Comparison of ENCODE assay signal across 1 cellular context in genomic region chr3:11481561-11481960, GRCh38.
TF ChIP-seq lines count a peak whose summit lies in the region.

No MANE protein-coding gene starts in this region.

TF ChIP-seq in WTC11, 78 proteins besides CTCF, POLR2A, EP300 and RAD21 (continued from another document):
- TF ChIP-seq ERG (CRISPR knock-in tag; IDR thresholded peaks at IDR 0.05) (no peak), ZSCAN18 (CRISPR knock-in tag; IDR thresholded peaks at IDR 0.05) (no peak), IRF2 (CRISPR knock-in tag; IDR thresholded peaks at IDR 0.05; ENCODE audit: borderline replicate concordance, low read depth) (no peak), SOX15 (CRISPR knock-in tag; IDR thresholded peaks at IDR 0.05) (no peak)
- TF ChIP-seq, protein P1, sequence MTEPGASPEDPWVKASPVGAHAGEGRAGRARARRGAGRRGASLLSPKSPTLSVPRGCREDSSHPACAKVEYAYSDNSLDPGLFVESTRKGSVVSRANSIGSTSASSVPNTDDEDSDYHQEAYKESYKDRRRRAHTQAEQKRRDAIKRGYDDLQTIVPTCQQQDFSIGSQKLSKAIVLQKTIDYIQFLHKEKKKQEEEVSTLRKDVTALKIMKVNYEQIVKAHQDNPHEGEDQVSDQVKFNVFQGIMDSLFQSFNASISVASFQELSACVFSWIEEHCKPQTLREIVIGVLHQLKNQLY (CRISPR knock-in tag; IDR thresholded peaks at IDR 0.05), result no peak
TF ChIP-seq in WTC11: peak in this region for 0.
